ENCODE assay signal across 10 cellular contexts in genomic region chr20:37518606-37519507, GRCh38. TPM values are rescaled to one million over a fixed set of nuclear protein-coding genes. Genes with fewer than 3 reads are reported as not detected.
DNase-seq lines count a peak whose midpoint lies in the region; ATAC-seq and TF ChIP-seq lines count a peak whose summit lies in the region.
"Had no signal": no experiment of that assay in that cellular context is flagged by ENCODE, and none has a peak within 500 bp of the region (broad histone marks: within the 10 kb centered on the region; RNA-seq: fewer than 3 reads in every experiment).

No MANE protein-coding gene starts in this region.

- peak overlapping the region in 3 of 5 experiments; percentile 55 to 92 (median 84) for H3K4me3 Mint-ChIP-seq in brain
- H3K4me3 Mint-ChIP-seq: activated T-helper 17 cell treated with anti-CD3 and anti-CD28 coated beads, Interleukin-2, amount 50 U/mL, for 72 hours had no signal

- H3K27me3 ChIP-seq in lung (ENCODE audit: control insufficient read depth, insufficient read depth) (no peaks in the 10 kb centered on the region), upper lobe of left lung (no peaks in the 10 kb centered on the region), foreskin keratinocyte (no peaks in the 10 kb centered on the region)

- H3K36me3 ChIP-seq in lung (ENCODE audit: control insufficient read depth in 2 of 2, insufficient read depth in 2 of 2, low read length in 2 of 2) (peaks cover 5 to 26% of the 10 kb centered on the region in 2 donors), upper lobe of left lung (peaks cover 0 to 37% (median 8%) of the 10 kb centered on the region in 4 donors)

- peaks cover 3% of the 10 kb centered on the region for H3K27me3 Mint-ChIP-seq in brain
- H3K27me3 Mint-ChIP-seq: activated T-helper 17 cell treated with anti-CD3 and anti-CD28 coated beads, Interleukin-2, amount 50 U/mL, for 72 hours had no signal

- ATAC-seq in lung (ENCODE audit: insufficient read depth, low FRiP score) (no peak), upper lobe of left lung (ENCODE audit: low FRiP score in 2 of 2) (no peak), foreskin keratinocyte (no peak), HG03095 (IDR thresholded peaks at IDR 0.05; ENCODE audit: unreplicated experiment) (no peak)
- ATAC-seq: activated T-helper 17 cell treated with anti-CD3 and anti-CD28 coated beads, Interleukin-2, amount 50 U/mL, for 72 hours had no signal

- no peak overlapping the region for H3K4me3 ChIP-seq in lung
- H3K4me3 ChIP-seq in upper lobe of left lung = no peak overlapping the region

- peaks cover 92% of the 10 kb centered on the region for H3K36me3 Mint-ChIP-seq in brain

- TF ChIP-seq EP300 in upper lobe of left lung (IDR thresholded peaks at IDR 0.05) = peak in 3 of 4 donors; percentile 67 to 89 (median 73)

- H3K27ac ChIP-seq in lung (ENCODE audit: low read depth in 1 of 2, low read length in 1 of 2) (peak overlapping the region; percentile 54 to 55), upper lobe of left lung (peak overlapping the region; percentile 6 to 82 (median 60)), foreskin keratinocyte (no peak overlapping the region)

- H3K4me1 ChIP-seq in lung (ENCODE audit: control insufficient read depth in 2 of 2, insufficient read depth in 2 of 2, low read length in 2 of 2) = peaks cover 10 to 27% of the 10 kb centered on the region in 2 donors
- peaks cover 44 to 65% (median 48%) of the 10 kb centered on the region in 4 donors for H3K4me1 ChIP-seq in upper lobe of left lung
- H3K4me1 ChIP-seq in foreskin keratinocyte = peaks cover 12% of the 10 kb centered on the region

- peak overlapping the region; percentile 53 to 96 (median 83) for H3K27ac Mint-ChIP-seq in brain

- no peaks in the 10 kb centered on the region for H3K9me3 ChIP-seq in lung (ENCODE audit: control insufficient read depth in 2 of 2, insufficient read depth in 1 of 2, low read length in 1 of 2)
- no peaks in the 10 kb centered on the region for H3K9me3 ChIP-seq in upper lobe of left lung

- no peak for TF ChIP-seq CTCF in brain (conservative IDR thresholded peaks at IDR 0.05)
- no peak for TF ChIP-seq CTCF in lung (IDR thresholded peaks at IDR 0.05; ENCODE audit: control extremely low read depth, extremely low read depth)
- TF ChIP-seq CTCF in upper lobe of left lung (IDR thresholded peaks at IDR 0.05) = no peak
- no peak for TF ChIP-seq CTCF in foreskin keratinocyte (conservative IDR thresholded peaks at IDR 0.05)

- peak; percentile 66 for DNase-seq in NCI-H748 (lab: John Stamatoyannopoulos, UW; ENCODE audit: unreplicated experiment)
- DNase-seq in NCI-H748 treated with DMSO at 0.1 percent for 48 hours (lab: John Stamatoyannopoulos, UW) = no peak
- DNase-seq in lung (ENCODE audit: low spot score) = no peak
- peak; percentile 67 to 73 for DNase-seq in upper lobe of left lung
- DNase-seq in foreskin keratinocyte = no peak
- no peak for DNase-seq in HT-29 (ENCODE audit: low spot score)
- DNase-seq: immature natural killer cell had no signal

- H3K9me3 Mint-ChIP-seq in brain = peaks cover 3 to 33% (median 17%) of the 10 kb centered on the region in 5 experiments
- H3K9me3 Mint-ChIP-seq: activated T-helper 17 cell treated with anti-CD3 and anti-CD28 coated beads, Interleukin-2, amount 50 U/mL, for 72 hours had no signal

- H3K4me1 Mint-ChIP-seq in brain = peaks cover 87% of the 10 kb centered on the region

- 57 to 63% methylated on average over 30 of the region's 30 CpGs for WGBS in lung, 2 donors
- WGBS in upper lobe of left lung, 2 donors = 51 to 67% methylated on average over 30 of the region's 30 CpGs

- TF ChIP-seq POLR2A in upper lobe of left lung (IDR thresholded peaks at IDR 0.05) = no peak

RNA-seq across cellular contexts. Expression of gene NNAT, which starts 2.2 kb away (rescaled TPM):
- polyA plus RNA-seq in brain (ENCODE audit: insufficient read depth, low read depth, low replicate concordance) (26.3 TPM), lung (10 to 100 TPM in 1 of 2 donors, under 1 TPM in 1; 0.98 to 20.6 TPM), foreskin keratinocyte (1.0 and 1.2 TPM in 2 replicates)
- total RNA-seq in lung (10 to 100 TPM in 1 of 2 donors, 1 to 10 TPM in 1; 1.9 to 14.6 TPM), upper lobe of left lung (1 to 10 TPM in 2 of 6 donors, under 1 TPM in 2, not detected in 2; 0.66 to 1.2 (median 0.95) TPM), foreskin keratinocyte (0.54 and 0.88 TPM in 2 replicates)
- 2.1 TPM in 1 of 2 replicates, not detected in the other for total RNA-seq in HT-29 (2014; rRNA removed; shearing (Covaris generic))

RNA-seq across cellular contexts. Expression of gene BLCAP, which starts 8.8 kb away (rescaled TPM):
- polyA plus RNA-seq in brain (ENCODE audit: insufficient read depth, low read depth, low replicate concordance) (201 TPM), lung (10 to 100 TPM; 53.3 to 56.2 TPM), foreskin keratinocyte (71.9 and 87.3 TPM in 2 replicates)
- total RNA-seq in lung (10 to 100 TPM; 54.2 to 81.5 TPM), upper lobe of left lung (10 to 100 TPM; 53.4 to 79.6 (median 66.6) TPM), foreskin keratinocyte (80.5 and 82.5 TPM in 2 replicates)
- 108 and 115 TPM in 2 replicates for total RNA-seq in HT-29 (2014; rRNA removed; shearing (Covaris generic))

Comparison
In these comparisons a context has a peak if more than half of its experiments do, and no peak if none do; other contexts are left out.
1. DNase-seq: peak in NCI-H748 (single experiment) and upper lobe of left lung (2 of 2); none in NCI-H748 treated with DMSO at 0.1 percent for 48 hours (single experiment), lung (single experiment), foreskin keratinocyte (0 of 2) and HT-29 (single experiment).